1 cellular context compared by ENCODE assay signal in genomic region chr20:5113615-5113986, GRCh38.
TF ChIP-seq lines count a peak whose summit lies in the region.

No MANE protein-coding gene starts in this region.

TF ChIP-seq in IMR-90, 13 proteins besides CTCF, POLR2A, EP300 and RAD21 (continued from another document):
- TF ChIP-seq USF2 (IDR thresholded peaks at IDR 0.05; ENCODE audit: low read depth, low read length) (no peak), RFX5 (IDR thresholded peaks at IDR 0.05; ENCODE audit: low read depth, low read length) (no peak), MXI1 (IDR thresholded peaks at IDR 0.05; ENCODE audit: borderline replicate concordance, low read depth, low read length) (no peak), SMC3 (IDR thresholded peaks at IDR 0.05; ENCODE audit: low read depth, low read length) (no peak), BHLHE40 (IDR thresholded peaks at IDR 0.05; ENCODE audit: low read depth, low read length) (no peak), NFE2L2 (IDR thresholded peaks at IDR 0.05; ENCODE audit: low read depth, low read length) (no peak), MAZ (IDR thresholded peaks at IDR 0.05; ENCODE audit: borderline replicate concordance, low read depth, low read length) (no peak), ELK1 (IDR thresholded peaks at IDR 0.05; ENCODE audit: borderline replicate concordance, low read depth, low read length) (no peak), MAFK (IDR thresholded peaks at IDR 0.05; ENCODE audit: low read depth, low read length) (no peak)
